Comparison of ENCODE assay signal across 9 cellular contexts in genomic region chr5:164475339-164475977, GRCh38.
A peak's percentile ranks its signal among the peaks of the same experiment; 100 is the strongest.
DNase-seq lines count a peak whose midpoint lies in the region; ATAC-seq, FAIRE-seq and TF ChIP-seq lines count a peak whose summit lies in the region.
"Had no signal": no experiment of that assay in that cellular context is flagged by ENCODE, and none has a peak within 500 bp of the region (broad histone marks: within the 10 kb centered on the region; RNA-seq: fewer than 3 reads in every experiment).

No MANE protein-coding gene starts in this region.

- H3K4me3 ChIP-seq in right atrium auricular region (no peak overlapping the region), fibroblast of villous mesenchyme (ENCODE audit: low read depth, low read length) (no peak overlapping the region), esophagus squamous epithelium (no peak overlapping the region)

- TF ChIP-seq CTCF in right atrium auricular region (IDR thresholded peaks at IDR 0.05) (peak; percentile 18 to 60), fibroblast of villous mesenchyme (IDR thresholded peaks at IDR 0.05; ENCODE audit: insufficient read depth, low read depth, low read length) (peak; percentile 13), esophagus squamous epithelium (IDR thresholded peaks at IDR 0.05) (peak in 2 of 6 experiments; percentile 10 to 40)

- WGBS in esophagus squamous epithelium, 2 donors: 54 to 69% methylated on average over 3 of the region's 3 CpGs

- intact Hi-C loops in left ventricle myocardium superior (cut with micrococcal nuclease): no loop called here
- intact Hi-C loops in posterior cingulate gyrus (cut with DNase I): no loop called here
- intact Hi-C loops in esophagus squamous epithelium (cut with DNase I): no loop called here

- no peaks in the 10 kb centered on the region for H3K27me3 ChIP-seq in right atrium auricular region
- no peaks in the 10 kb centered on the region for H3K27me3 ChIP-seq in esophagus squamous epithelium

- no peak for TF ChIP-seq POLR2A in esophagus squamous epithelium (IDR thresholded peaks at IDR 0.05)

- no peak for ATAC-seq in left ventricle myocardium superior
- no peak for ATAC-seq in HG03097 (IDR thresholded peaks at IDR 0.05; ENCODE audit: low FRiP score, unreplicated experiment)

- H3K9me3 ChIP-seq in right atrium auricular region: no peaks in the 10 kb centered on the region
- no peaks in the 10 kb centered on the region for H3K9me3 ChIP-seq in esophagus squamous epithelium

- H3K27ac ChIP-seq in right atrium auricular region: no peak overlapping the region
- no peak overlapping the region for H3K27ac ChIP-seq in esophagus squamous epithelium

- H3K4me1 ChIP-seq in right atrium auricular region (no peaks in the 10 kb centered on the region), esophagus squamous epithelium (no peaks in the 10 kb centered on the region)

- DNase-seq in right atrium auricular region (ENCODE audit: low spot score): no peak
- DNase-seq in left ventricle myocardium superior: no peak
- peak; percentile 31 for DNase-seq in RKO (ENCODE audit: low spot score)
- peak; percentile 1 for DNase-seq in fibroblast of villous mesenchyme (ENCODE audit: low read depth)
- DNase-seq in urothelium cell line (ENCODE audit: low spot score): peak; percentile 17
- no peak for DNase-seq in posterior cingulate gyrus
- no peak for DNase-seq in esophagus squamous epithelium (lab: John Stamatoyannopoulos, UW)

- H3K36me3 ChIP-seq in right atrium auricular region: no peaks in the 10 kb centered on the region
- no peaks in the 10 kb centered on the region for H3K36me3 ChIP-seq in esophagus squamous epithelium

- FAIRE-seq in urothelium cell line (lab: Jason Lieb, UNC): no peak
- FAIRE-seq: G401.6 had no signal

Comparison
In these comparisons a context has a peak if more than half of its experiments do, and no peak if none do; other contexts are left out.
1. DNase-seq: peak in RKO (single experiment), fibroblast of villous mesenchyme (single experiment) and urothelium cell line (single experiment); none in right atrium auricular region (single experiment), left ventricle myocardium superior (single experiment), posterior cingulate gyrus (0 of 10) and esophagus squamous epithelium (single experiment).